ENCODE assay signal across 8 cellular contexts in the genomic region with DNA sequence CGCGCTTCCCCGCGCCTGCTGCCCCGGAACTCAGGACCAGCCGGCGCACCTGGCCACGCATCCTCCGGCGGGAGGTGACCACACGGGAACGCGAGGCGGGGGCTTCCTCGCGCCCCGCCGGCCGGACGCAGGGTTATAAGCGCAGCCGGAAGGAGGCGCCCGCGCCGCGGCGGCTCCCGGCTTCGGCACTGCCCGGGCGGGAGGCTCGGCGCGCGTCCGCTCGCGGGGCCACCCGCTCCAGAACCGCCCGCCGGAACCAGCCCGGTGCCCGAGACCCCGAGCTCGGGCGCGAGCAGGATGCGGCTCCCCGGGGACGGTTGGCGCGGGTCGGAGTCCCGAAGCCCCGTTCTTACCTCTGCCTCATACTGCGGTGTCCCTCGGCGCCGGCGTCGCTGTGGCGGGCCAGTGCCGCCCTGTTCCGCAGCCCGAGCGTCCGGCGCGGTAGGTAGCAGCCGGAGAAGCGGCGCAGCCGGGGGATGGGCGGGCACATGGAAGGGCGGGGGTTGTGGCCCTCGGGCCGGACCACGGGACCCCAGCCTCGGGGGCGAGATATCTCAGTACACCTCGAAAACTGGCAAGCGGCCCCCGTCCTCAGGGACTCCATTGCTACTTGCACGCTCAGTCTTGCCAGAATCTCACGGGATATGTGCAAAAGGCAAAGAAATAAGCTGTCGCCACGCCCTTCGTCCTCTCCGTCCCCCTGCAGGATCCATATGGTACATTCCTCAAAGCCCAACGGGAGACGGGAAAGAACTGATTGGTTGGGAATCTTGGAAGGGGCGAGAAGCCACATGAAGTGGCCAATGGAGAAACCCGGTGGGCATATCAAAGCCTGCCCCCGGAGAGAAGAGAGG. TPM values are rescaled to one million over a fixed set of nuclear protein-coding genes. Genes with fewer than 3 reads are reported as not detected.
DNase-seq lines count a peak whose midpoint lies in the region; ATAC-seq, FAIRE-seq and TF ChIP-seq lines count a peak whose summit lies in the region.

No MANE protein-coding gene starts in this region.

- H3K27me3 ChIP-seq in heart right ventricle (peaks cover 0 to 12% (median 0%) of the 10 kb centered on the region in 7 donors), pancreas (no peaks in the 10 kb centered on the region), upper lobe of right lung (no peaks in the 10 kb centered on the region)

- H3K36me3 ChIP-seq in heart right ventricle (no peaks in the 10 kb centered on the region), pancreas (no peaks in the 10 kb centered on the region), upper lobe of right lung (no peaks in the 10 kb centered on the region)

- H3K4me3 ChIP-seq in AG10803 (ENCODE audit: low read length), result peak overlapping the region; percentile 88
- peak overlapping the region; percentile 57 to 92 (median 76) for H3K4me3 ChIP-seq in heart right ventricle
- peak overlapping the region; percentile 48 to 85 (median 78) for H3K4me3 ChIP-seq in pancreas
- peak overlapping the region; percentile 75 for H3K4me3 ChIP-seq in upper lobe of right lung

- FAIRE-seq in pancreas (lab: Jason Lieb, UNC), result peak; percentile 74

- peak; percentile 42 for ATAC-seq in GM21360 (IDR thresholded peaks at IDR 0.05; ENCODE audit: unreplicated experiment)
- ATAC-seq in T-helper 17 cell, result peak; percentile 34
- peak; percentile 96 to 98 (median 97) for ATAC-seq in heart right ventricle
- ATAC-seq in pancreas, result peak; percentile 90 to 96 (median 92)
- ATAC-seq in upper lobe of right lung, result peak; percentile 96

- no peaks in the 10 kb centered on the region for H3K36me3 Mint-ChIP-seq in T-helper 17 cell (ENCODE audit: low read depth)

- 0% methylated on average over 85 to 96 of the region's 96 CpGs for WGBS in heart right ventricle, 2 donors
- WGBS in pancreas, 2 donors, result 0 to 1% methylated on average over 84 to 96 of the region's 96 CpGs

- intact Hi-C loops in heart right ventricle (cut with DNase I), result loop anchor here in 5 of 10 donors (1.0 to 10.0 kb wide), 8 partner anchors 24 to 109 kb away; a partner anchor contains a TSS
- intact Hi-C loops in pancreas (cut with DNase I), result no loop called here
- intact Hi-C loops in upper lobe of right lung (cut with DNase I), result no loop called here

- peaks cover 0 to 53% (median 25%) of the 10 kb centered on the region in 9 donors for H3K4me1 ChIP-seq in heart right ventricle
- peaks cover 0 to 16% (median 0%) of the 10 kb centered on the region in 3 donors for H3K4me1 ChIP-seq in pancreas
- peaks cover 12% of the 10 kb centered on the region for H3K4me1 ChIP-seq in upper lobe of right lung

- TF ChIP-seq CTCF in AG10803 (conservative IDR thresholded peaks at IDR 0.05; ENCODE audit: low read length) (peak; percentile 34), heart right ventricle (IDR thresholded peaks at IDR 0.05) (peak in 8 of 9 donors; percentile 21 to 67 (median 52)), pancreas (IDR thresholded peaks at IDR 0.05) (peak in 2 of 4 donors; percentile 12 to 25), upper lobe of right lung (IDR thresholded peaks at IDR 0.05) (peak; percentile 39)

- H3K9me3 ChIP-seq in T-helper 17 cell (ENCODE audit: control insufficient read depth, low read length, poor library complexity, severe bottlenecking) (no peaks in the 10 kb centered on the region), heart right ventricle (no peaks in the 10 kb centered on the region), pancreas (no peaks in the 10 kb centered on the region), upper lobe of right lung (no peaks in the 10 kb centered on the region)

- H3K27ac Mint-ChIP-seq in T-helper 17 cell, result peak overlapping the region; percentile 89

- no peaks in the 10 kb centered on the region for H3K27me3 Mint-ChIP-seq in T-helper 17 cell

- H3K27ac ChIP-seq in heart right ventricle (peak overlapping the region; percentile 85 to 98 (median 91)), pancreas (peak overlapping the region; percentile 89 to 98 (median 95)), upper lobe of right lung (peak overlapping the region; percentile 96)

- H3K4me3 Mint-ChIP-seq in T-helper 17 cell, result peak overlapping the region; percentile 94

- DNase-seq in AG10803 (ENCODE audit: low read depth) (peak; percentile 99), NCI-H1694 treated with DMSO at 0.1 percent for 48 hours (lab: John Stamatoyannopoulos, UW) (peak; percentile 92), T-helper 17 cell (peak; percentile 24 to 38 (median 30)), anterior cingulate cortex (lab: John Stamatoyannopoulos, UW) (peak; percentile 56 to 96 (median 90)), heart right ventricle (peak; percentile 90 to 94), pancreas (peak; percentile 88 to 95 (median 91)), upper lobe of right lung (peak; percentile 93)

- peaks cover 45% of the 10 kb centered on the region for H3K4me1 Mint-ChIP-seq in T-helper 17 cell

RNA-seq across cellular contexts. Expression of a gene that starts 23.1 kb away (rescaled TPM):
- total RNA-seq in T-helper 17 cell (10 to 100 TPM; 28.9 to 37.0 TPM), heart right ventricle (100 to 1,000 TPM in 9 of 10 donors, 10 to 100 TPM in 1; 74.7 to 137 (median 112) TPM), pancreas (10 to 100 TPM; 22.6 to 56.8 (median 28.5) TPM), upper lobe of right lung (31.2 TPM)
- polyA plus RNA-seq in heart right ventricle (10 to 100 TPM; 13.2 to 63.1 TPM), pancreas (10 to 100 TPM in 1 of 2 donors, 1 to 10 TPM in 1; 5.9 to 24.5 TPM)

Comparison
In these comparisons a context has a peak if more than half of its experiments do, and no peak if none do; other contexts are left out.
1. Peak in every context shown above with its lines: DNase-seq, ATAC-seq, H3K4me3 ChIP-seq and H3K27ac ChIP-seq.
2. DNase-seq: peak in every context shown above with its lines; median percentile 99 in AG10803; 93 in upper lobe of right lung; 92 in NCI-H1694 treated with DMSO at 0.1 percent for 48 hours; 92 in heart right ventricle; 91 in pancreas; 90 in anterior cingulate cortex; 30 in T-helper 17 cell.
3. ATAC-seq: peak in every context shown above with its lines; median percentile 97 in heart right ventricle; 96 in upper lobe of right lung; 92 in pancreas; 42 in GM21360; 34 in T-helper 17 cell.